Comparison of ENCODE assay signal across 1 cellular context in genomic region chr17:73278049-73278464, GRCh38.
TF ChIP-seq lines count a peak whose summit lies in the region.

No MANE protein-coding gene starts in this region.

TF ChIP-seq in HepG2, 621 proteins besides CTCF, POLR2A, EP300 and RAD21 (continues in another document):
- no peak for TF ChIP-seq AFF4 (CRISPR knock-in tag; IDR thresholded peaks at IDR 0.05)
- TF ChIP-seq GTF2F1 (IDR thresholded peaks at IDR 0.05; ENCODE audit: low read length) = no peak
- TF ChIP-seq FOXK1 (CRISPR knock-in tag; IDR thresholded peaks at IDR 0.05; ENCODE audit: borderline replicate concordance, low read depth) = peak; percentile 33; the same call in 1 of the 2 replicates
- peak; percentile 59 for TF ChIP-seq FOXC1 (CRISPR knock-in tag; IDR thresholded peaks at IDR 0.05; ENCODE audit: borderline replicate concordance)
- TF ChIP-seq ZBTB46 (CRISPR knock-in tag; IDR thresholded peaks at IDR 0.05; ENCODE audit: borderline replicate concordance) = no peak
- TF ChIP-seq PCBP1 (IDR thresholded peaks at IDR 0.05; ENCODE audit: borderline replicate concordance, low read depth, low read length) = no peak
- TF ChIP-seq ZNF788 (CRISPR knock-in tag; IDR thresholded peaks at IDR 0.05; ENCODE audit: borderline replicate concordance) = peak; percentile 80; the same call in 1 of the 2 replicates
- peak; percentile 77 for TF ChIP-seq ZNF556 (CRISPR knock-in tag; IDR thresholded peaks at IDR 0.05; ENCODE audit: borderline replicate concordance)
- TF ChIP-seq, protein P1, sequence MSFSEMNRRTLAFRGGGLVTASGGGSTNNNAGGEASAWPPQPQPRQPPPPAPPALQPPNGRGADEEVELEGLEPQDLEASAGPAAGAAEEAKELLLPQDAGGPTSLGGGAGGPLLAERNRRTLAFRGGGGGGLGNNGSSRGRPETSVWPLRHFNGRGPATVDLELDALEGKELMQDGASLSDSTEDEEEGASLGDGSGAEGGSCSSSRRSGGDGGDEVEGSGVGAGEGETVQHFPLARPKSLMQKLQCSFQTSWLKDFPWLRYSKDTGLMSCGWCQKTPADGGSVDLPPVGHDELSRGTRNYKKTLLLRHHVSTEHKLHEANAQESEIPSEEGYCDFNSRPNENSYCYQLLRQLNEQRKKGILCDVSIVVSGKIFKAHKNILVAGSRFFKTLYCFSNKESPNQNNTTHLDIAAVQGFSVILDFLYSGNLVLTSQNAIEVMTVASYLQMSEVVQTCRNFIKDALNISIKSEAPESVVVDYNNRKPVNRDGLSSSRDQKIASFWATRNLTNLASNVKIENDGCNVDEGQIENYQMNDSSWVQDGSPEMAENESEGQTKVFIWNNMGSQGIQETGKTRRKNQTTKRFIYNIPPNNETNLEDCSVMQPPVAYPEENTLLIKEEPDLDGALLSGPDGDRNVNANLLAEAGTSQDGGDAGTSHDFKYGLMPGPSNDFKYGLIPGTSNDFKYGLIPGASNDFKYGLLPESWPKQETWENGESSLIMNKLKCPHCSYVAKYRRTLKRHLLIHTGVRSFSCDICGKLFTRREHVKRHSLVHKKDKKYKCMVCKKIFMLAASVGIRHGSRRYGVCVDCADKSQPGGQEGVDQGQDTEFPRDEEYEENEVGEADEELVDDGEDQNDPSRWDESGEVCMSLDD (CRISPR knock-in tag; IDR thresholded peaks at IDR 0.05; ENCODE audit: borderline replicate concordance) = peak; percentile 45; the same call in 1 of the 2 replicates
- TF ChIP-seq, protein P2, sequence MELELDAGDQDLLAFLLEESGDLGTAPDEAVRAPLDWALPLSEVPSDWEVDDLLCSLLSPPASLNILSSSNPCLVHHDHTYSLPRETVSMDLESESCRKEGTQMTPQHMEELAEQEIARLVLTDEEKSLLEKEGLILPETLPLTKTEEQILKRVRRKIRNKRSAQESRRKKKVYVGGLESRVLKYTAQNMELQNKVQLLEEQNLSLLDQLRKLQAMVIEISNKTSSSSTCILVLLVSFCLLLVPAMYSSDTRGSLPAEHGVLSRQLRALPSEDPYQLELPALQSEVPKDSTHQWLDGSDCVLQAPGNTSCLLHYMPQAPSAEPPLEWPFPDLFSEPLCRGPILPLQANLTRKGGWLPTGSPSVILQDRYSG (CRISPR knock-in tag; IDR thresholded peaks at IDR 0.05) = no peak
- peak; percentile 93 for TF ChIP-seq RCOR2 (CRISPR knock-in tag; IDR thresholded peaks at IDR 0.05)
- no peak for TF ChIP-seq HHEX (CRISPR knock-in tag; IDR thresholded peaks at IDR 0.05)
- TF ChIP-seq ZNF672 (CRISPR knock-in tag; IDR thresholded peaks at IDR 0.05) = no peak
- TF ChIP-seq NCOA1 (CRISPR knock-in tag; IDR thresholded peaks at IDR 0.05) = no peak
- no peak for TF ChIP-seq DMAP1 (CRISPR knock-in tag; IDR thresholded peaks at IDR 0.05)
- TF ChIP-seq NCOR1 (IDR thresholded peaks at IDR 0.05; ENCODE audit: borderline replicate concordance, low read length) = peak; percentile 92
- no peak for TF ChIP-seq TSC22D2 (CRISPR knock-in tag; IDR thresholded peaks at IDR 0.05; ENCODE audit: borderline replicate concordance)
- TF ChIP-seq, protein P3, sequence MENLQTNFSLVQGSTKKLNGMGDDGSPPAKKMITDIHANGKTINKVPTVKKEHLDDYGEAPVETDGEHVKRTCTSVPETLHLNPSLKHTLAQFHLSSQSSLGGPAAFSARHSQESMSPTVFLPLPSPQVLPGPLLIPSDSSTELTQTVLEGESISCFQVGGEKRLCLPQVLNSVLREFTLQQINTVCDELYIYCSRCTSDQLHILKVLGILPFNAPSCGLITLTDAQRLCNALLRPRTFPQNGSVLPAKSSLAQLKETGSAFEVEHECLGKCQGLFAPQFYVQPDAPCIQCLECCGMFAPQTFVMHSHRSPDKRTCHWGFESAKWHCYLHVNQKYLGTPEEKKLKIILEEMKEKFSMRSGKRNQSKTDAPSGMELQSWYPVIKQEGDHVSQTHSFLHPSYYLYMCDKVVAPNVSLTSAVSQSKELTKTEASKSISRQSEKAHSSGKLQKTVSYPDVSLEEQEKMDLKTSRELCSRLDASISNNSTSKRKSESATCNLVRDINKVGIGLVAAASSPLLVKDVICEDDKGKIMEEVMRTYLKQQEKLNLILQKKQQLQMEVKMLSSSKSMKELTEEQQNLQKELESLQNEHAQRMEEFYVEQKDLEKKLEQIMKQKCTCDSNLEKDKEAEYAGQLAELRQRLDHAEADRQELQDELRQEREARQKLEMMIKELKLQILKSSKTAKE (CRISPR knock-in tag; IDR thresholded peaks at IDR 0.05; ENCODE audit: borderline replicate concordance) = no peak
- no peak for TF ChIP-seq ZUFSP (CRISPR knock-in tag; IDR thresholded peaks at IDR 0.05; ENCODE audit: borderline replicate concordance)
- TF ChIP-seq ZNF10 (CRISPR knock-in tag; IDR thresholded peaks at IDR 0.05; ENCODE audit: borderline replicate concordance, low read depth) = no peak
- no peak for TF ChIP-seq PAX8 (CRISPR knock-in tag; IDR thresholded peaks at IDR 0.05; ENCODE audit: borderline replicate concordance)
- TF ChIP-seq SP5 (CRISPR knock-in tag; IDR thresholded peaks at IDR 0.05; ENCODE audit: borderline replicate concordance, low read depth) = peak; percentile 36; the same call in 1 of the 2 replicates
- TF ChIP-seq, protein P4, sequence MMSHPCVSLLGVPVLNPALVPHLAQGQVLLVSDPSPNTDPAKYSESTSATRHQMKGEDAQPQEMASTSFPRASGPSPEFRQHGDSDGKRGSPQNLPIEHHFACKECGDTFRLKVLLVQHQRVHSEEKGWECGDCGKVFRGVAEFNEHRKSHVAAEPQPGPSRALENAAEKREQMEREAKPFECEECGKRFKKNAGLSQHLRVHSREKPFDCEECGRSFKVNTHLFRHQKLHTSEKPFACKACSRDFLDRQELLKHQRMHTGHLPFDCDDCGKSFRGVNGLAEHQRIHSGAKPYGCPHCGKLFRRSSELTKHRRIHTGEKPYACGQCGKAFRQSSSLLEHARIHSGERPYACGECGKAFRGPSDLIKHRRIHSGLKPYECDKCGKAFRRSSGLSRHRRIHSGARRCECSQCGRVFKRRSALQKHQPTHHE (CRISPR knock-in tag; IDR thresholded peaks at IDR 0.05; ENCODE audit: borderline replicate concordance) = no peak
- peak; percentile 89 for TF ChIP-seq GFI1 (CRISPR knock-in tag; IDR thresholded peaks at IDR 0.05; ENCODE audit: borderline replicate concordance)
- TF ChIP-seq, protein P5, sequence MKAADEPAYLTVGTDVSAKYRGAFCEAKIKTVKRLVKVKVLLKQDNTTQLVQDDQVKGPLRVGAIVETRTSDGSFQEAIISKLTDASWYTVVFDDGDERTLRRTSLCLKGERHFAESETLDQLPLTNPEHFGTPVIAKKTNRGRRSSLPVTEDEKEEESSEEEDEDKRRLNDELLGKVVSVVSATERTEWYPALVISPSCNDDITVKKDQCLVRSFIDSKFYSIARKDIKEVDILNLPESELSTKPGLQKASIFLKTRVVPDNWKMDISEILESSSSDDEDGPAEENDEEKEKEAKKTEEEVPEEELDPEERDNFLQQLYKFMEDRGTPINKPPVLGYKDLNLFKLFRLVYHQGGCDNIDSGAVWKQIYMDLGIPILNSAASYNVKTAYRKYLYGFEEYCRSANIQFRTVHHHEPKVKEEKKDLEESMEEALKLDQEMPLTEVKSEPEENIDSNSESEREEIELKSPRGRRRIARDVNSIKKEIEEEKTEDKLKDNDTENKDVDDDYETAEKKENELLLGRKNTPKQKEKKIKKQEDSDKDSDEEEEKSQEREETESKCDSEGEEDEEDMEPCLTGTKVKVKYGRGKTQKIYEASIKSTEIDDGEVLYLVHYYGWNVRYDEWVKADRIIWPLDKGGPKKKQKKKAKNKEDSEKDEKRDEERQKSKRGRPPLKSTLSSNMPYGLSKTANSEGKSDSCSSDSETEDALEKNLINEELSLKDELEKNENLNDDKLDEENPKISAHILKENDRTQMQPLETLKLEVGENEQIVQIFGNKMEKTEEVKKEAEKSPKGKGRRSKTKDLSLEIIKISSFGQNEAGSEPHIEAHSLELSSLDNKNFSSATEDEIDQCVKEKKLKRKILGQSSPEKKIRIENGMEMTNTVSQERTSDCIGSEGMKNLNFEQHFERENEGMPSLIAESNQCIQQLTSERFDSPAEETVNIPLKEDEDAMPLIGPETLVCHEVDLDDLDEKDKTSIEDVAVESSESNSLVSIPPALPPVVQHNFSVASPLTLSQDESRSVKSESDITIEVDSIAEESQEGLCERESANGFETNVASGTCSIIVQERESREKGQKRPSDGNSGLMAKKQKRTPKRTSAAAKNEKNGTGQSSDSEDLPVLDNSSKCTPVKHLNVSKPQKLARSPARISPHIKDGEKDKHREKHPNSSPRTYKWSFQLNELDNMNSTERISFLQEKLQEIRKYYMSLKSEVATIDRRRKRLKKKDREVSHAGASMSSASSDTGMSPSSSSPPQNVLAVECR (CRISPR knock-in tag; IDR thresholded peaks at IDR 0.05; ENCODE audit: borderline replicate concordance) = peak; percentile 55; the same call in 1 of the 2 replicates
- no peak for TF ChIP-seq IRF1 (CRISPR knock-in tag; IDR thresholded peaks at IDR 0.05; ENCODE audit: low read depth)
- 0 out of 2 replicates have a peak, but pooled peaks have one; percentile 56 for TF ChIP-seq ZNF280D (CRISPR knock-in tag; IDR thresholded peaks at IDR 0.05)
- no peak for TF ChIP-seq NPAS2 (CRISPR knock-in tag; IDR thresholded peaks at IDR 0.05; ENCODE audit: borderline replicate concordance)
- no peak for TF ChIP-seq HOXA9 (CRISPR knock-in tag; IDR thresholded peaks at IDR 0.05; ENCODE audit: borderline replicate concordance)
- peak; percentile 69 for TF ChIP-seq FOXK2 (IDR thresholded peaks at IDR 0.05)
- no peak for TF ChIP-seq CBX2 (IDR thresholded peaks at IDR 0.05; ENCODE audit: low read depth, low read length)
- no peak for TF ChIP-seq CBX2 (CRISPR knock-in tag; IDR thresholded peaks at IDR 0.05; ENCODE audit: low read depth)
- no peak for TF ChIP-seq GABPB1 (CRISPR knock-in tag; IDR thresholded peaks at IDR 0.05)
